8 cellular contexts compared by ENCODE assay signal in the genomic region with DNA sequence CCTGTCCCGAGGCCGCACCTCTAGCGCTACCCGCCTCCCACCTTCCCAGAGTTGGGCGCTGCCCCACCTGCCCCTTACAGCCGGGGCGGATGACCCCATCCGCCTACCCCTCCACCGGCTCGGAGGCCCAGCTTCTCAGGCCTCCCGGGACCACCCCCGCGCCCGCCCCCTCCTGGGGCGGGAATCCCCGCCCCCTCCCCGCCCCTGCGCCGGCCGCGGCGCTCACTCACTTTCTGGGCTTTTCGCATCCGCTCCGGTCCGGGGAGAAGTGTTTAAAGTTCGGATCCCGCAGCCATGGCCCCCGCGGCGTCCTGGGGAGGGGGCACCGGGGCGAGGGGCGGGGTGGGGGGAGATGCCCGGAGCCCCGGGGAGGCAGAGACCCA. TPM values are rescaled to one million over a fixed set of nuclear protein-coding genes. Genes with fewer than 3 reads are reported as not detected.
DNase-seq lines count a peak whose midpoint lies in the region; ATAC-seq, FAIRE-seq and TF ChIP-seq lines count a peak whose summit lies in the region.

No MANE protein-coding gene starts in this region.

- no peaks in the 10 kb centered on the region for H3K9me3 Mint-ChIP-seq in mesothelial cell of epicardium

- ATAC-seq in K562 (peak; percentile 16), GM19395 (IDR thresholded peaks at IDR 0.05; ENCODE audit: unreplicated experiment) (no peak), HG03442 (IDR thresholded peaks at IDR 0.05; ENCODE audit: unreplicated experiment) (no peak)

- H3K9me3 ChIP-seq in HUES64 (ENCODE audit: insufficient read depth, low read depth, low read length) (no peaks in the 10 kb centered on the region), K562 (replicated peaks; ENCODE audit: control insufficient read depth, insufficient read depth, low read depth, low read length) (no peaks in the 10 kb centered on the region), adrenal gland (replicated peaks in 1 of 3) (no peaks in the 10 kb centered on the region)

- no peak for TF ChIP-seq RAD21 in K562 (CRISPR knock-in tag; conservative IDR thresholded peaks at IDR 0.05 in 1 of 2, IDR thresholded peaks at IDR 0.05 in 1 of 2)

- H3K27ac ChIP-seq in ACC112 (ENCODE audit: low read depth, low read length) (no peak overlapping the region), HUES64 (ENCODE audit: low read depth, low read length) (no peak overlapping the region), K562 (ENCODE audit: extremely low read depth, low read depth, low read length) (no peak overlapping the region), adrenal gland (no peak overlapping the region)

- peak; percentile 51 to 79 (median 72) for DNase-seq in K562 (ENCODE audit: extremely low read depth in 1 of 4, low spot score in 3 of 4)
- no peak for DNase-seq in mesothelial cell of epicardium (ENCODE audit: low spot score in 2 of 2, unreplicated experiment in 2 of 2)
- DNase-seq in NCI-H774 (lab: John Stamatoyannopoulos, UW), result no peak
- no peak for DNase-seq in adrenal gland

- peaks cover 51% of the 10 kb centered on the region for H3K27me3 Mint-ChIP-seq in mesothelial cell of epicardium (ENCODE audit: low read depth)

- H3K36me3 ChIP-seq in ACC112 (ENCODE audit: insufficient read depth, low read length) (no peaks in the 10 kb centered on the region), HUES64 (ENCODE audit: insufficient read depth, low read length) (no peaks in the 10 kb centered on the region), K562 (ENCODE audit: control insufficient read depth, insufficient read depth, low read length) (no peaks in the 10 kb centered on the region), adrenal gland (replicated peaks in 1 of 2) (no peaks in the 10 kb centered on the region)

- WGBS in HUES64, result under 1% methylated on average over 33 of the region's 36 CpGs
- 1% methylated on average over 25 of the region's 36 CpGs for WGBS in K562 (ENCODE audit: insufficient coverage, low coverage, missing lambda C conversion rate)
- 0 to 4% (median 4%) methylated on average over 3 to 36 of the region's 36 CpGs for WGBS in adrenal gland, 4 donors

- H2AFZ ChIP-seq in ACC112 (ENCODE audit: low read length, unreplicated experiment), result no peak overlapping the region
- H2AFZ ChIP-seq in K562 (ENCODE audit: low read depth, low read length), result peak overlapping the region; percentile 67; the same call in 1 of the 2 replicates

- no TSS peak for BruUV-seq in K562 (replicated peaks; lab: Mats Ljungman, UMichigan)

- H3K9me1 ChIP-seq in K562 (ENCODE audit: control insufficient read depth, insufficient read depth, low read length), result no peaks in the 10 kb centered on the region

- H3K4me1 ChIP-seq in ACC112 (ENCODE audit: control insufficient read depth, insufficient read depth, low read length, unreplicated experiment) (no peaks in the 10 kb centered on the region), HUES64 (ENCODE audit: insufficient read depth, low read length) (peaks cover 7% of the 10 kb centered on the region), K562 (replicated peaks in 1 of 2; ENCODE audit: control insufficient read depth in 2 of 2, insufficient read depth in 2 of 2, low read length in 2 of 2) (peaks cover 30 to 53% of the 10 kb centered on the region in 2 experiments), adrenal gland (replicated peaks in 1 of 2) (peaks cover 0 to 11% of the 10 kb centered on the region in 2 donors)

- no peaks in the 10 kb centered on the region for H3K36me3 Mint-ChIP-seq in mesothelial cell of epicardium

- no peak overlapping the region for H3K9ac ChIP-seq in HUES64 (ENCODE audit: low read depth, low read length)
- H3K9ac ChIP-seq in K562 (ENCODE audit: insufficient read depth in 1 of 2, low read depth in 2 of 2, low read length in 2 of 2), result peak overlapping the region in 1 of 2 experiments; percentile 94; a peak in 2 of 4 replicates

- H3K27ac Mint-ChIP-seq in mesothelial cell of epicardium, result no peak overlapping the region

- H3K4me2 ChIP-seq in K562 (ENCODE audit: insufficient read depth, low read length), result peak overlapping the region; percentile 98

- CTCF ChIA-PET in K562 (lab: Yijun Ruan, JAX; ENCODE audit: low intra/inter-chr PET ratio), result interaction anchor here (0.6 kb wide), 1 partner anchor 13 kb away, joined by 4 read pairs; no protein-coding TSS in a partner anchor

- H3K4me3 Mint-ChIP-seq in mesothelial cell of epicardium, result peak overlapping the region; percentile 59

- no peak for FAIRE-seq in K562 (lab: Jason Lieb, UNC)

- TF ChIP-seq EP300 in K562 (IDR thresholded peaks at IDR 0.05; ENCODE audit: low read length), result no peak

- intact Hi-C loops in K562 (cut with micrococcal nuclease), result no loop called here
- intact Hi-C loops in adrenal gland (cut with DNase I), result no loop called here

- POLR2A ChIA-PET in K562 (lab: Yijun Ruan, JAX), result interaction anchor here (0.7 to 1.0 kb wide), 3 partner anchors 9 to 54 kb away, joined by 3 to 4 read pairs (median 3); no protein-coding TSS in a partner anchor

- H3K79me2 ChIP-seq in ACC112 (ENCODE audit: control insufficient read depth, insufficient read depth, low read length, unreplicated experiment) (no peaks in the 10 kb centered on the region), K562 (ENCODE audit: control insufficient read depth, insufficient read depth, low read length) (peaks cover 8% of the 10 kb centered on the region; the same call in 2 of the 3 replicates)

- no peaks in the 10 kb centered on the region for H4K20me1 ChIP-seq in K562 (replicated peaks; ENCODE audit: control insufficient read depth, insufficient read depth, low read length)

- H3K4me3 ChIP-seq in ACC112 (ENCODE audit: low read depth, low read length), result peak overlapping the region; percentile 72
- peak overlapping the region; percentile 47 for H3K4me3 ChIP-seq in HUES64 (ENCODE audit: low read length)
- H3K4me3 ChIP-seq in K562, result peak overlapping the region; percentile 59
- H3K4me3 ChIP-seq in adrenal gland, result peak overlapping the region in 2 of 4 donors; percentile 6 to 48

- H3K27me3 ChIP-seq in ACC112 (ENCODE audit: insufficient read depth, low read length) (peaks cover 74% of the 10 kb centered on the region), HUES64 (ENCODE audit: insufficient read depth, low read length) (peaks cover 97% of the 10 kb centered on the region), K562 (ENCODE audit: control insufficient read depth in 2 of 2, insufficient read depth in 2 of 2, low read length in 2 of 2) (no peaks in the 10 kb centered on the region; a peak in 1 of 5 replicates), adrenal gland (peaks cover 89% of the 10 kb centered on the region)

- peaks cover 9% of the 10 kb centered on the region for H3K4me1 Mint-ChIP-seq in mesothelial cell of epicardium

- in situ Hi-C loops in K562 (cut with MboI), result no loop called here

- TF ChIP-seq POLR2A in K562 (conservative IDR thresholded peaks at IDR 0.05), result no peak
- no peak for TF ChIP-seq POLR2A in adrenal gland (IDR thresholded peaks at IDR 0.05)

- TF ChIP-seq CTCF in K562 (IDR thresholded peaks at IDR 0.05 in 2 of 3, conservative IDR thresholded peaks at IDR 0.05 in 1 of 3; ENCODE audit: insufficient read depth in 2 of 3, low read depth in 1 of 3, low read length in 3 of 3) (no peak), mesothelial cell of epicardium (IDR thresholded peaks at IDR 0.05; ENCODE audit: unreplicated experiment) (no peak), adrenal gland (IDR thresholded peaks at IDR 0.05) (no peak)

RNA-seq across cellular contexts. Expression of a gene that starts 0.4 kb away (rescaled TPM):
- not detected for polyA plus RNA-seq in HUES64 (2013, experiment 1 of 2)
- not detected for polyA plus RNA-seq in HUES64 (2013, experiment 2 of 2)
- total RNA-seq in K562 (2011; cell fraction: chromatin; rRNA removed; ENCODE audit: low replicate concordance), result 0.63 and 1.7 TPM in 2 replicates
- 0.79 and 1.3 TPM in 2 replicates for total RNA-seq in K562 (2011; cell fraction: nucleolus; rRNA removed)
- total RNA-seq in K562 (2011; cell fraction: nucleoplasm; rRNA removed), result 0.73 and 1.1 TPM in 2 replicates
- total RNA-seq in K562 (2014; rRNA removed) (0.16 and 0.32 TPM in 2 replicates), K562 (2014; rRNA removed; fragmentation: Illumina TruSeq; extraction: Trizol) (0.10 TPM in 1 of 2 replicates, not detected in the other), K562 (2015; rRNA removed; fragmentation: Illumina TruSeq; extraction: Trizol) (0.11 TPM in 1 of 2 replicates, not detected in the other), K562 (2021) (0.67 and 0.75 TPM in 2 replicates), mesothelial cell of epicardium (0.49 to 0.67 TPM (median 0.59 TPM) in 3 replicates), adrenal gland (not detected)
- polyA plus RNA-seq in K562 (2011; rRNA removed) (0.07 and 0.32 TPM in 2 replicates), K562 (2014; fragmentation: Illumina TruSeq; extraction: Trizol) (0.31 and 0.50 TPM in 2 replicates), K562 (2014; fragmentation: Nextera tagmentation; extraction: Ambion mirVana) (not detected), K562 (2014; rRNA removed) (0.31 and 0.33 TPM in 2 replicates), adrenal gland (under 1 TPM in 1 of 3 donors, not detected in 2; 0.10 TPM)
- 0.22 and 0.25 TPM in 2 replicates for polyA plus RNA-seq in K562 (2011; cell fraction: cytosol; rRNA removed)
- 2.9 and 3.3 TPM in 2 replicates for polyA plus RNA-seq in K562 (2011; cell fraction: nucleus; rRNA removed)
- 0.76 and 0.94 TPM in 2 replicates for polyA plus RNA-seq in K562 (2012)
- polyA minus RNA-seq in K562 (2011; rRNA and poly(A)+ RNA removed), result not detected in 2 replicates
- not detected in 2 replicates for polyA minus RNA-seq in K562 (2011; cell fraction: cytosol; rRNA and poly(A)+ RNA removed)
- polyA minus RNA-seq in K562 (2011; cell fraction: nucleus; rRNA and poly(A)+ RNA removed), result 0.40 and 0.67 TPM in 2 replicates

RNA-seq across cellular contexts. Expression of a gene that starts 31.3 kb away (rescaled TPM):
- 65.1 TPM for polyA plus RNA-seq in HUES64 (2013, experiment 1 of 2)
- polyA plus RNA-seq in HUES64 (2013, experiment 2 of 2), result 69.9 TPM
- total RNA-seq in K562 (2011; cell fraction: chromatin; rRNA removed; ENCODE audit: low replicate concordance), result 19.9 and 51.2 TPM in 2 replicates
- total RNA-seq in K562 (2011; cell fraction: nucleolus; rRNA removed), result 69.7 and 71.9 TPM in 2 replicates
- 51.7 and 54.7 TPM in 2 replicates for total RNA-seq in K562 (2011; cell fraction: nucleoplasm; rRNA removed)
- total RNA-seq in K562 (2014; rRNA removed) (24.5 and 32.7 TPM in 2 replicates), K562 (2014; rRNA removed; fragmentation: Illumina TruSeq; extraction: Trizol) (2.5 and 4.6 TPM in 2 replicates), K562 (2015; rRNA removed; fragmentation: Illumina TruSeq; extraction: Trizol) (7.1 and 7.2 TPM in 2 replicates), K562 (2021) (23.2 and 24.0 TPM in 2 replicates), mesothelial cell of epicardium (99.7 to 104 TPM (median 102 TPM) in 3 replicates), adrenal gland (100 to 1,000 TPM; 136 to 397 (median 183) TPM)
- polyA plus RNA-seq in K562 (2011; rRNA removed) (17.7 and 36.3 TPM in 2 replicates), K562 (2014; fragmentation: Illumina TruSeq; extraction: Trizol) (2.4 and 7.8 TPM in 2 replicates), K562 (2014; fragmentation: Nextera tagmentation; extraction: Ambion mirVana) (1 to 10 TPM; 5.2 to 9.3 TPM), K562 (2014; rRNA removed) (28.1 and 44.0 TPM in 2 replicates), adrenal gland (100 to 1,000 TPM in 2 of 3 donors, 10 to 100 TPM in 1; 17.9 to 303 (median 174) TPM)
- 84.6 and 116 TPM in 2 replicates for polyA plus RNA-seq in K562 (2011; cell fraction: cytosol; rRNA removed)
- polyA plus RNA-seq in K562 (2011; cell fraction: nucleus; rRNA removed), result 38.9 and 57.8 TPM in 2 replicates
- 22.9 and 60.5 TPM in 2 replicates for polyA plus RNA-seq in K562 (2012)
- polyA minus RNA-seq in K562 (2011; rRNA and poly(A)+ RNA removed), result 8.2 and 10.6 TPM in 2 replicates
- polyA minus RNA-seq in K562 (2011; cell fraction: cytosol; rRNA and poly(A)+ RNA removed), result 7.3 and 10.4 TPM in 2 replicates
- 12.3 and 23.0 TPM in 2 replicates for polyA minus RNA-seq in K562 (2011; cell fraction: nucleus; rRNA and poly(A)+ RNA removed)

RNA-seq across cellular contexts. Expression of a gene that starts 44.8 kb away (rescaled TPM):
- polyA plus RNA-seq in HUES64 (2013, experiment 1 of 2), result 26.3 TPM
- 32.8 TPM for polyA plus RNA-seq in HUES64 (2013, experiment 2 of 2)
- total RNA-seq in K562 (2011; cell fraction: chromatin; rRNA removed; ENCODE audit: low replicate concordance), result 190 and 355 TPM in 2 replicates
- total RNA-seq in K562 (2011; cell fraction: nucleolus; rRNA removed), result 134 and 150 TPM in 2 replicates
- 174 and 273 TPM in 2 replicates for total RNA-seq in K562 (2011; cell fraction: nucleoplasm; rRNA removed)
- total RNA-seq in K562 (2014; rRNA removed), result 56.7 and 79.1 TPM in 2 replicates
- 8.3 and 11.2 TPM in 2 replicates for total RNA-seq in K562 (2014; rRNA removed; fragmentation: Illumina TruSeq; extraction: Trizol)
- total RNA-seq in K562 (2015; rRNA removed; fragmentation: Illumina TruSeq; extraction: Trizol), result 27.1 and 27.5 TPM in 2 replicates
- 126 and 149 TPM in 2 replicates for total RNA-seq in K562 (2021)
- polyA plus RNA-seq in K562 (2011; rRNA removed), result 29.8 and 50.5 TPM in 2 replicates
- 56.0 and 95.1 TPM in 2 replicates for polyA plus RNA-seq in K562 (2011; cell fraction: cytosol; rRNA removed)
- 165 and 197 TPM in 2 replicates for polyA plus RNA-seq in K562 (2011; cell fraction: nucleus; rRNA removed)
- 74.3 and 126 TPM in 2 replicates for polyA plus RNA-seq in K562 (2012)
- 39.8 and 71.1 TPM in 2 replicates for polyA plus RNA-seq in K562 (2014; fragmentation: Illumina TruSeq; extraction: Trizol)
- 1 to 10 TPM; 1.9 to 4.4 TPM for polyA plus RNA-seq in K562 (2014; fragmentation: Nextera tagmentation; extraction: Ambion mirVana)
- 86.0 and 112 TPM in 2 replicates for polyA plus RNA-seq in K562 (2014; rRNA removed)
- 15.0 and 21.2 TPM in 2 replicates for polyA minus RNA-seq in K562 (2011; rRNA and poly(A)+ RNA removed)
- polyA minus RNA-seq in K562 (2011; cell fraction: cytosol; rRNA and poly(A)+ RNA removed), result 48.5 and 52.9 TPM in 2 replicates
- 38.0 and 42.7 TPM in 2 replicates for polyA minus RNA-seq in K562 (2011; cell fraction: nucleus; rRNA and poly(A)+ RNA removed)
- 78.8 to 83.9 TPM (median 82.4 TPM) in 3 replicates for total RNA-seq in mesothelial cell of epicardium
- 10 to 100 TPM; 27.9 to 86.9 (median 54.1) TPM for total RNA-seq in adrenal gland
- polyA plus RNA-seq in adrenal gland, result 100 to 1,000 TPM in 2 of 3 donors, 1 to 10 TPM in 1; 7.3 to 443 (median 196) TPM

RNA-seq across cellular contexts. Expression of a gene that starts 50.7 kb away (rescaled TPM):
- polyA plus RNA-seq in HUES64 (2013, experiment 1 of 2), result 0.25 TPM
- 0.44 TPM for polyA plus RNA-seq in HUES64 (2013, experiment 2 of 2)
- total RNA-seq in K562 (2011; cell fraction: chromatin; rRNA removed; ENCODE audit: low replicate concordance), result 0.23 TPM in 1 of 2 replicates, not detected in the other
- 0.33 and 0.53 TPM in 2 replicates for total RNA-seq in K562 (2011; cell fraction: nucleolus; rRNA removed)
- not detected in 2 replicates for total RNA-seq in K562 (2011; cell fraction: nucleoplasm; rRNA removed)
- total RNA-seq in K562 (2014; rRNA removed) (not detected in 2 replicates), K562 (2014; rRNA removed; fragmentation: Illumina TruSeq; extraction: Trizol) (not detected in 2 replicates), K562 (2015; rRNA removed; fragmentation: Illumina TruSeq; extraction: Trizol) (0.11 and 0.19 TPM in 2 replicates), K562 (2021) (0.38 and 0.42 TPM in 2 replicates), mesothelial cell of epicardium (0.43 to 0.62 TPM (median 0.58 TPM) in 3 replicates), adrenal gland (1 to 10 TPM in 1 of 8 donors, under 1 TPM in 4, not detected in 3; 0.36 to 1.0 (median 0.50) TPM)
- polyA plus RNA-seq in K562 (2011; rRNA removed) (0.10 and 0.37 TPM in 2 replicates), K562 (2014; fragmentation: Illumina TruSeq; extraction: Trizol) (0.22 TPM in 1 of 2 replicates, not detected in the other), K562 (2014; fragmentation: Nextera tagmentation; extraction: Ambion mirVana) (under 1 TPM in 1 of 2 experiments, not detected in 1; 0.04 TPM), K562 (2014; rRNA removed) (0.72 TPM in 1 of 2 replicates, not detected in the other), adrenal gland (1 to 10 TPM in 2 of 3 donors, under 1 TPM in 1; 0.37 to 6.2 (median 1.3) TPM)
- 0.42 and 0.46 TPM in 2 replicates for polyA plus RNA-seq in K562 (2011; cell fraction: cytosol; rRNA removed)
- polyA plus RNA-seq in K562 (2011; cell fraction: nucleus; rRNA removed), result 0.17 and 0.28 TPM in 2 replicates
- 0.21 and 0.30 TPM in 2 replicates for polyA plus RNA-seq in K562 (2012)
- polyA minus RNA-seq in K562 (2011; rRNA and poly(A)+ RNA removed), result not detected in 2 replicates
- not detected in 2 replicates for polyA minus RNA-seq in K562 (2011; cell fraction: cytosol; rRNA and poly(A)+ RNA removed)
- polyA minus RNA-seq in K562 (2011; cell fraction: nucleus; rRNA and poly(A)+ RNA removed), result not detected in 2 replicates

Comparison
In these comparisons a context has a peak if more than half of its experiments do, and no peak if none do; other contexts are left out.
1. DNase-seq: peak in K562 (4 of 4); none in mesothelial cell of epicardium (0 of 2), NCI-H774 (single experiment) and adrenal gland (0 of 7).